Comparison of ENCODE assay signal across 8 cellular contexts in genomic region chr19:5789886-5790572, GRCh38.
DNase-seq lines count a peak whose midpoint lies in the region; ATAC-seq and TF ChIP-seq lines count a peak whose summit lies in the region.

No MANE protein-coding gene starts in this region.

- H3K4me3 Mint-ChIP-seq in activated naive CD8-positive, alpha-beta T cell, result peak overlapping the region; percentile 100
- H3K4me3 Mint-ChIP-seq in stimulated activated naive B cell treated with anti-CD40 and anti-IgM and Interleukin-4, amounts not matched to agents 10 μg/mL and 1 μg/mL and 100 μg/mL, for 72 hours, result peak overlapping the region; percentile 93 to 98

- no peak for TF ChIP-seq POLR2A in GM18505 (IDR thresholded peaks at IDR 0.05; ENCODE audit: borderline replicate concordance, extremely low read depth, insufficient read depth, insufficient read length)

- no peak for ATAC-seq in stimulated activated naive B cell treated with anti-CD40 and anti-IgM and Interleukin-4, amounts not matched to agents 10 μg/mL and 1 μg/mL and 100 μg/mL, for 72 hours (replicated peaks)
- no peak for ATAC-seq in GM18505 (IDR thresholded peaks at IDR 0.05; ENCODE audit: unreplicated experiment)

- H3K9me3 Mint-ChIP-seq in activated naive CD8-positive, alpha-beta T cell (ENCODE audit: low read depth), result no peaks in the 10 kb centered on the region
- H3K9me3 Mint-ChIP-seq in stimulated activated naive B cell treated with anti-CD40 and anti-IgM and Interleukin-4, amounts not matched to agents 10 μg/mL and 1 μg/mL and 100 μg/mL, for 72 hours, result peaks cover 0 to 5% of the 10 kb centered on the region in 2 donors

- peak overlapping the region; percentile 100 for H3K27ac Mint-ChIP-seq in activated naive CD8-positive, alpha-beta T cell
- peak overlapping the region; percentile 100 for H3K27ac Mint-ChIP-seq in stimulated activated naive B cell treated with anti-CD40 and anti-IgM and Interleukin-4, amounts not matched to agents 10 μg/mL and 1 μg/mL and 100 μg/mL, for 72 hours

- H3K36me3 Mint-ChIP-seq in activated naive CD8-positive, alpha-beta T cell, result peaks cover 6% of the 10 kb centered on the region
- H3K36me3 Mint-ChIP-seq in stimulated activated naive B cell treated with anti-CD40 and anti-IgM and Interleukin-4, amounts not matched to agents 10 μg/mL and 1 μg/mL and 100 μg/mL, for 72 hours, result peaks cover 32 to 41% of the 10 kb centered on the region in 2 donors

- peaks cover 15% of the 10 kb centered on the region for H3K4me1 Mint-ChIP-seq in activated naive CD8-positive, alpha-beta T cell (ENCODE audit: low read depth)
- H3K4me1 Mint-ChIP-seq in stimulated activated naive B cell treated with anti-CD40 and anti-IgM and Interleukin-4, amounts not matched to agents 10 μg/mL and 1 μg/mL and 100 μg/mL, for 72 hours, result peaks cover 18 to 24% of the 10 kb centered on the region in 2 donors

- no peaks in the 10 kb centered on the region for H3K9me3 ChIP-seq in HUES48 (ENCODE audit: control insufficient read depth, insufficient read depth, low read length)
- no peaks in the 10 kb centered on the region; the same call in 1 of the 2 replicates for H3K9me3 ChIP-seq in iPS-20b (ENCODE audit: insufficient read depth, low read depth, low read length)

- peak overlapping the region; percentile 84 for H3K4me3 ChIP-seq in HUES48 (ENCODE audit: low read depth, low read length)
- H3K4me3 ChIP-seq in iPS-20b (ENCODE audit: low read length), result peak overlapping the region; percentile 83

- no peaks in the 10 kb centered on the region for H3K27me3 Mint-ChIP-seq in activated naive CD8-positive, alpha-beta T cell
- H3K27me3 Mint-ChIP-seq in stimulated activated naive B cell treated with anti-CD40 and anti-IgM and Interleukin-4, amounts not matched to agents 10 μg/mL and 1 μg/mL and 100 μg/mL, for 72 hours, result peaks cover 0 to 6% of the 10 kb centered on the region in 2 donors

- DNase-seq in stimulated activated naive B cell treated with anti-CD40 and anti-IgM and Interleukin-4, amounts not matched to agents 10 μg/mL and 1 μg/mL and 100 μg/mL, for 72 hours, result no peak
- DNase-seq in 8988T (no peak), NCI-H1417 treated with DMSO at 0.1 percent for 48 hours (lab: John Stamatoyannopoulos, UW) (no peak), GF-D8 (lab: John Stamatoyannopoulos, UW) (no peak)

- H3K27ac ChIP-seq in HUES48 (ENCODE audit: low read depth, low read length) (peak overlapping the region; percentile 23), iPS-20b (ENCODE audit: low read length) (no peak overlapping the region)

- H3K9ac ChIP-seq in HUES48 (ENCODE audit: low read depth, low read length), result no peak overlapping the region
- H3K9ac ChIP-seq in iPS-20b (ENCODE audit: low read depth, low read length), result peak overlapping the region; percentile 23; the same call in 1 of the 2 replicates

- H3K4me1 ChIP-seq in HUES48 (ENCODE audit: control insufficient read depth, insufficient read depth, low read length), result 0 out of 2 replicates have a peak, but pooled peaks cover 3% of the 10 kb centered on the region
- no peaks in the 10 kb centered on the region for H3K4me1 ChIP-seq in iPS-20b (ENCODE audit: insufficient read depth, low read length)

- H3K36me3 ChIP-seq in HUES48 (ENCODE audit: control insufficient read depth, insufficient read depth, low read length) (peaks cover 50% of the 10 kb centered on the region), iPS-20b (ENCODE audit: insufficient read depth, low read depth, low read length) (peaks cover 43% of the 10 kb centered on the region)

- H3K27me3 ChIP-seq in HUES48 (ENCODE audit: control insufficient read depth, insufficient read depth, low read length) (no peaks in the 10 kb centered on the region), iPS-20b (ENCODE audit: insufficient read depth, low read length) (no peaks in the 10 kb centered on the region)
